In the genomic region with DNA sequence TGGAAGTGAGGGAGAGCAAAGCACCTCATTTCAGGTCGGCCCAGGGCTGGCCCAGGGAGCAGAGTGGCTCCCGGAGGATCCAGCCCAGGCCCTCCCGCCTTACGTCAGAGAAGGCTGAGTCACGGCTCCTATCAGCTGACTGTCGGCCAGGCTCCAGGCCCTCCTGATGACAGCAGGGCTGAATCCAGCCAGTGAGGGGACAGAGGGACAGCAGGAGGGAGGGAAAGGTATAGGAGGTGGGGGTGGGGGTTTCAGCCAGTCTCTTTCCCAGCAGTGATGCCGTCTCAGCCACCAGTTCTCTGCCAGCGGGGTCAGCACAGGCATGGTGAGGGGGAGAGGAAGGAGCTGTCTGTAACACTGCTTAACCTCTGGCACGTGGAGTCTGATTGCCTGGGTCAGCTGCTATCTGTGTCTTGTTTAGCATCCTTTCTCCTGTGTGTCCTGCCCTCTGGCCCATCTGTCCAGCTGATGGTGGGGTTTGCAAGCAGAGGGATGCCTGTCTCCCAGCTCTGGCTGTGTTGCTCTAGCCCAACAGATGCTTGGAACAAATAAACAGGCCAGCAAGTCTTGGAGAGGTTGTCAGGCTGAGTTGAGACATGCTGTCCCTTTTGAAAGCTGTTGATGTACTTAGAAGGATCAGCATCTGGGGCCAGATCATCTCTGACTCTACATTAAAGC, we compare ENCODE assay signal across 8 cellular contexts.
A peak's percentile ranks its signal among the peaks of the same experiment; 100 is the strongest.
DNase-seq lines count a peak whose midpoint lies in the region; ATAC-seq and TF ChIP-seq lines count a peak whose summit lies in the region.

No MANE protein-coding gene starts in this region.

- peak overlapping the region; percentile 82 for H2AFZ ChIP-seq in HCT116 (ENCODE audit: low read depth, low read length, poor library complexity, severe bottlenecking)

- no peak for TF ChIP-seq POLR2A in HCT116 (IDR thresholded peaks at IDR 0.05; ENCODE audit: borderline replicate concordance, extremely low read depth, insufficient read depth, insufficient read length)

- TF ChIP-seq RAD21 in HCT116 (IDR thresholded peaks at IDR 0.05; ENCODE audit: low read depth), result no peak

- POLR2A ChIA-PET in HCT116 (lab: Charles Lee), result no interaction called here

- H3K9ac ChIP-seq in HCT116 (ENCODE audit: low read length), result peak overlapping the region; percentile 32; the same call in 1 of the 2 replicates
- H3K9ac ChIP-seq in skeletal muscle tissue (ENCODE audit: low read depth in 1 of 3, low read length in 3 of 3), result peak overlapping the region; percentile 32 to 77 (median 35)

- H3K4me1 ChIP-seq in HCT116 (ENCODE audit: control insufficient read depth in 1 of 2, insufficient read depth in 2 of 2, low read length in 2 of 2), result peaks cover 2 to 11% of the 10 kb centered on the region in 2 experiments; a peak in 3 of 4 replicates
- peaks cover 0 to 23% of the 10 kb centered on the region in 2 donors for H3K4me1 ChIP-seq in ascending aorta
- H3K4me1 ChIP-seq in skeletal muscle tissue (ENCODE audit: control insufficient read depth in 3 of 3, insufficient read depth in 3 of 3, low read length in 3 of 3), result peaks cover 20 to 32% (median 24%) of the 10 kb centered on the region in 3 donors

- peak; percentile 99 for ATAC-seq in HCT116

- H3K36me3 ChIP-seq in HCT116 (ENCODE audit: control insufficient read depth in 1 of 2, insufficient read depth in 2 of 2, low read length in 2 of 2) (no peaks in the 10 kb centered on the region), ascending aorta (no peaks in the 10 kb centered on the region), skeletal muscle tissue (ENCODE audit: control insufficient read depth in 3 of 3, insufficient read depth in 3 of 3, low read length in 3 of 3) (no peaks in the 10 kb centered on the region)

- RAD21 ChIA-PET in HCT116 (lab: Charles Lee; ENCODE audit: low non-redundant PET in 1 of 2, low total read pairs in 2 of 2, uncharacterized antibody in 2 of 2, unreplicated experiment in 2 of 2), result no interaction called here

- H4K20me1 ChIP-seq in HCT116 (ENCODE audit: insufficient read depth), result no peaks in the 10 kb centered on the region

- H3K4me3 ChIP-seq in HCT116 (replicated peaks in 1 of 2; ENCODE audit: low read depth in 1 of 2, low read length in 2 of 2), result no peak overlapping the region
- H3K4me3 ChIP-seq in ascending aorta, result no peak overlapping the region
- peak overlapping the region in 1 of 3 donors; percentile 46 for H3K4me3 ChIP-seq in skeletal muscle tissue (ENCODE audit: low read length in 3 of 3)

- H3K27me3 ChIP-seq in HCT116 (ENCODE audit: insufficient read depth, low read length), result no peaks in the 10 kb centered on the region
- H3K27me3 ChIP-seq in ascending aorta, result no peaks in the 10 kb centered on the region
- no peaks in the 10 kb centered on the region for H3K27me3 ChIP-seq in skeletal muscle tissue (ENCODE audit: control insufficient read depth in 3 of 3, insufficient read depth in 3 of 3, low read length in 3 of 3)

- H3K9me2 ChIP-seq in HCT116 (ENCODE audit: insufficient read depth), result no peaks in the 10 kb centered on the region

- intact Hi-C loops in HCT116 (cut with micrococcal nuclease) (no loop called here), ascending aorta (cut with DNase I) (loop anchor here (2.0 to 5.0 kb wide), 5 partner anchors 44 to 375 kb away; partner anchors contain the start of gene ADAMTS15)

- no TSS peak for BruUV-seq in HCT116 (replicated peaks; lab: Mats Ljungman, UMichigan)

- DNase-seq in HCT116 (ENCODE audit: low read depth, low spot score), result peak; percentile 48
- peak; percentile 81 to 97 for DNase-seq in ascending aorta (ENCODE audit: low spot score in 2 of 2)
- peak; percentile 89 for DNase-seq in iPS-NIHi11 (ENCODE audit: low spot score)
- no peak for DNase-seq in DMS153 treated with DMSO at 0.1 percent for 48 hours (lab: John Stamatoyannopoulos, UW; ENCODE audit: unreplicated experiment)
- no peak for DNase-seq in activated CD4-positive, alpha-beta T cell treated with anti-CD3 and anti-CD28 coated beads for 4 hours
- DNase-seq in stimulated activated CD4-positive, alpha-beta T cell treated with anti-CD3 and anti-CD28 coated beads, Interleukin-4, amount 100 ng/mL, for 24 hours, result no peak
- DNase-seq in NCI-H2171 treated with DMSO at 0.1 percent for 48 hours (lab: John Stamatoyannopoulos, UW), result no peak

- H3K79me2 ChIP-seq in HCT116 (ENCODE audit: insufficient read depth, low read length), result no peaks in the 10 kb centered on the region

- H3K9me3 ChIP-seq in HCT116 (ENCODE audit: control insufficient read depth in 1 of 2, insufficient read depth in 1 of 2, low read depth in 1 of 2, low read length in 2 of 2) (no peaks in the 10 kb centered on the region), ascending aorta (no peaks in the 10 kb centered on the region), skeletal muscle tissue (ENCODE audit: control insufficient read depth in 3 of 3, low read length in 3 of 3) (no peaks in the 10 kb centered on the region)

- H3K27ac ChIP-seq in HCT116 (ENCODE audit: low read depth, low read length), result no peak overlapping the region
- peak overlapping the region; percentile 76 to 85 for H3K27ac ChIP-seq in ascending aorta
- H3K27ac ChIP-seq in skeletal muscle tissue (ENCODE audit: low read depth, low read length), result peak overlapping the region; percentile 82

- TF ChIP-seq CTCF in HCT116 (IDR thresholded peaks at IDR 0.05 in 2 of 3, conservative IDR thresholded peaks at IDR 0.05 in 1 of 3; ENCODE audit: borderline replicate concordance in 1 of 3, insufficient read depth in 1 of 3, low read depth in 2 of 3, low read length in 2 of 3), result no peak
- TF ChIP-seq CTCF in ascending aorta (IDR thresholded peaks at IDR 0.05), result no peak

- H3K4me2 ChIP-seq in HCT116 (ENCODE audit: low read length), result peak overlapping the region; percentile 59

- CTCF ChIA-PET in HCT116 (lab: Charles Lee), result no interaction called here

TF ChIP-seq in HCT116, 20 proteins besides CTCF, POLR2A, EP300 and RAD21 (continues in another document):
- no peak for TF ChIP-seq EGR1 (IDR thresholded peaks at IDR 0.05; ENCODE audit: low read depth)
- TF ChIP-seq SIN3A (IDR thresholded peaks at IDR 0.05; ENCODE audit: low read depth), result no peak
- TF ChIP-seq SRF (IDR thresholded peaks at IDR 0.05; ENCODE audit: low read depth), result no peak
- TF ChIP-seq ZNF274 (IDR thresholded peaks at IDR 0.05; ENCODE audit: low read depth, low read length), result no peak
- TF ChIP-seq EZH2 (IDR thresholded peaks at IDR 0.05), result no peak
- no peak for TF ChIP-seq CBX3 (IDR thresholded peaks at IDR 0.05; ENCODE audit: low read depth)
- no peak for TF ChIP-seq MAX (IDR thresholded peaks at IDR 0.05)
- TF ChIP-seq, protein P1, sequence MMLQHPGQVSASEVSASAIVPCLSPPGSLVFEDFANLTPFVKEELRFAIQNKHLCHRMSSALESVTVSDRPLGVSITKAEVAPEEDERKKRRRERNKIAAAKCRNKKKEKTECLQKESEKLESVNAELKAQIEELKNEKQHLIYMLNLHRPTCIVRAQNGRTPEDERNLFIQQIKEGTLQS (IDR thresholded peaks at IDR 0.05), result no peak
- TF ChIP-seq, protein P2, sequence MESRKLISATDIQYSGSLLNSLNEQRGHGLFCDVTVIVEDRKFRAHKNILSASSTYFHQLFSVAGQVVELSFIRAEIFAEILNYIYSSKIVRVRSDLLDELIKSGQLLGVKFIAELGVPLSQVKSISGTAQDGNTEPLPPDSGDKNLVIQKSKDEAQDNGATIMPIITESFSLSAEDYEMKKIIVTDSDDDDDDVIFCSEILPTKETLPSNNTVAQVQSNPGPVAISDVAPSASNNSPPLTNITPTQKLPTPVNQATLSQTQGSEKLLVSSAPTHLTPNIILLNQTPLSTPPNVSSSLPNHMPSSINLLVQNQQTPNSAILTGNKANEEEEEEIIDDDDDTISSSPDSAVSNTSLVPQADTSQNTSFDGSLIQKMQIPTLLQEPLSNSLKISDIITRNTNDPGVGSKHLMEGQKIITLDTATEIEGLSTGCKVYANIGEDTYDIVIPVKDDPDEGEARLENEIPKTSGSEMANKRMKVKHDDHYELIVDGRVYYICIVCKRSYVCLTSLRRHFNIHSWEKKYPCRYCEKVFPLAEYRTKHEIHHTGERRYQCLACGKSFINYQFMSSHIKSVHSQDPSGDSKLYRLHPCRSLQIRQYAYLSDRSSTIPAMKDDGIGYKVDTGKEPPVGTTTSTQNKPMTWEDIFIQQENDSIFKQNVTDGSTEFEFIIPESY (IDR thresholded peaks at IDR 0.05; ENCODE audit: extremely low read depth, insufficient replicate concordance, low read length), result no peak
- peak; percentile 50 for TF ChIP-seq POLR2AphosphoS5 (IDR thresholded peaks at IDR 0.05; ENCODE audit: low read depth, low read length)
- peak; percentile 65 for TF ChIP-seq JUND (IDR thresholded peaks at IDR 0.05)
- no peak for TF ChIP-seq CEBPB (IDR thresholded peaks at IDR 0.05; ENCODE audit: low read depth)
- no peak for TF ChIP-seq YY1 (IDR thresholded peaks at IDR 0.05; ENCODE audit: extremely low read depth, insufficient replicate concordance, low read depth, low read length)
- TF ChIP-seq REST (IDR thresholded peaks at IDR 0.05; ENCODE audit: low read depth), result no peak

Comparison
In these comparisons a context has a peak if more than half of its experiments do, and no peak if none do; other contexts are left out.
1. DNase-seq: peak in HCT116 (single experiment), ascending aorta (2 of 2) and iPS-NIHi11 (single experiment); none in DMS153 treated with DMSO at 0.1 percent for 48 hours (single experiment), activated CD4-positive, alpha-beta T cell treated with anti-CD3 and anti-CD28 coated beads for 4 hours (0 of 2), stimulated activated CD4-positive, alpha-beta T cell treated with anti-CD3 and anti-CD28 coated beads, Interleukin-4, amount 100 ng/mL, for 24 hours (single experiment) and NCI-H2171 treated with DMSO at 0.1 percent for 48 hours (single experiment).